9 cellular contexts compared by ENCODE assay signal in the genomic region with DNA sequence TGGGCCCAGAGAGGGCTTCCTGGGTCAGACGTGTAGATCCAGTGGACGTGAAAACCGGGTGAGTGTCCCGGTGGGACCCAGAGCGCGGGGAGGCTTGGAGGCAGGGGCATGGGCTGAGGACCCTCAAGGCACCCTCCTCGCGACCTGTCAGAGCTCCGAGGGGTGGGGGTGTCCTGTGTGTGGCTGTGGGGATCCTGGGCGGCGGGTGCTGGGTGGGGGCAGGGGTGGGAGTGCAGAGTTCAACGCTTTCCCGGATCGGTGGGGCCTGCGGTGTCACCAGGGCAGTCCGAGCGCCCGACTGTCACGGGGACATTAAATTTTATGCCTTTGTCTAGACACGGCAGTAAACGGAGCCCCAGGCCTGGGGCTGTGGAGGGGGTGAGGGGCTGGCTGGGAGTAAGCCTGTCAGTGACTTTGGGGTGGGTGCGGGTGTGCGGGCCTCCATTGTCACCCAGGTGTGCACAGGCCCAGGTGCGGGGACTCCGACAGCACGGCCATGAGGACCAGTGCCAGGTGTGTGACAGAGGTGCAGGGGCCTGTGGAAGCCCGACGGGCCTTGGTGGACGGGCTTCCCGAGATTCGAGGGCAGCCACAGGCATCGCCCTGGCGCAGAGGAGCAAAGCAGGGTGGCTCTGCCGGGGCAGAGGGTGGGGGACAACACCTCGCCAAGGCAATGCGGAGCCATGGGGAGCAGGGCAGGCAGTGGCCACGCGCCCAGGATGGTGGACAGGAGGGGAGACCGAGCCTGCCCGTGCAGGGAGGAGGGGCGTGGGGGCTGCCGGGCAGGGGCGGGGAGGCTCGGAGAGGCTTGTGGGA. TPM values are rescaled to one million over a fixed set of nuclear protein-coding genes. Genes with fewer than 3 reads are reported as not detected.
DNase-seq lines count a peak whose midpoint lies in the region; ATAC-seq and TF ChIP-seq lines count a peak whose summit lies in the region.
"Had no signal": no experiment of that assay in that cellular context is flagged by ENCODE, and none has a peak within 500 bp of the region (broad histone marks: within the 10 kb centered on the region; RNA-seq: fewer than 3 reads in every experiment).

No MANE protein-coding gene starts in this region.

- DNase-seq in H7 (no peak), left cardiac atrium (no peak), NCI-H187 treated with DMSO at 0.1 percent for 48 hours (lab: John Stamatoyannopoulos, UW) (no peak), NCI-H446 treated with DMSO at 0.1 percent for 48 hours (lab: John Stamatoyannopoulos, UW) (no peak), DMS 273 treated with DMSO at 0.1 percent for 48 hours (lab: John Stamatoyannopoulos, UW) (no peak)
- DNase-seq in activated CD8-positive, alpha-beta T cell treated with anti-CD3 and anti-CD28 coated beads for 36 hours, result no peak

- H3K27me3 Mint-ChIP-seq in activated CD8-positive, alpha-beta T cell treated with anti-CD3 and anti-CD28 coated beads for 36 hours, result peaks cover 3% of the 10 kb centered on the region

- ATAC-seq in activated CD8-positive, alpha-beta T cell treated with anti-CD3 and anti-CD28 coated beads for 36 hours, result peak; percentile 1
- ATAC-seq in left cardiac atrium (peak; percentile 5 to 10), HG03378 (IDR thresholded peaks at IDR 0.05; ENCODE audit: unreplicated experiment) (no peak)

- H3K4me3 Mint-ChIP-seq in activated CD8-positive, alpha-beta T cell treated with anti-CD3 and anti-CD28 coated beads for 36 hours, result peak overlapping the region; percentile 81

- POLR2A ChIA-PET in activated CD8-positive, alpha-beta T cell treated with anti-CD3 and anti-CD28 coated beads for 36 hours (lab: Charles Lee), result interaction anchor here (0.5 to 1.6 kb wide), 4 partner anchors 22 to 45 kb away, joined by 3 to 13 read pairs (median 8); a partner anchor contains a TSS

- intact Hi-C loops in activated CD8-positive, alpha-beta T cell treated with anti-CD3 and anti-CD28 coated beads for 36 hours (cut with micrococcal nuclease), result no loop called here
- intact Hi-C loops in left cardiac atrium (cut with DNase I), result loop anchor here (2.0 to 10.0 kb wide), 2 partner anchors 157 to 323 kb away; no protein-coding TSS in a partner anchor

- H3K4me1 ChIP-seq in skeletal muscle tissue (ENCODE audit: control insufficient read depth in 3 of 3, insufficient read depth in 3 of 3, low read length in 3 of 3), result peaks cover 18 to 21% (median 19%) of the 10 kb centered on the region in 3 donors

- peaks cover 14% of the 10 kb centered on the region for H3K4me1 Mint-ChIP-seq in activated CD8-positive, alpha-beta T cell treated with anti-CD3 and anti-CD28 coated beads for 36 hours (ENCODE audit: low read depth)

- H3K27me3 ChIP-seq in H7 (ENCODE audit: control insufficient read depth, insufficient read depth, low read length) (peaks cover 35% of the 10 kb centered on the region), skeletal muscle tissue (ENCODE audit: control insufficient read depth in 3 of 3, insufficient read depth in 3 of 3, low read length in 3 of 3) (peaks cover 26 to 51% (median 27%) of the 10 kb centered on the region in 3 donors)

- H3K27ac Mint-ChIP-seq in activated CD8-positive, alpha-beta T cell treated with anti-CD3 and anti-CD28 coated beads for 36 hours, result peak overlapping the region; percentile 69

- CTCF ChIA-PET in activated CD8-positive, alpha-beta T cell treated with anti-CD3 and anti-CD28 coated beads for 36 hours (lab: Charles Lee), result interaction anchor here (0.7 to 2.2 kb wide), 7 partner anchors 10 to 327 kb away, joined by 3 to 13 read pairs (median 8); no protein-coding TSS in a partner anchor

- H3K9ac ChIP-seq in skeletal muscle tissue (ENCODE audit: low read depth in 1 of 3, low read length in 3 of 3), result peak overlapping the region in 2 of 3 donors; percentile 67 to 74

- no peaks in the 10 kb centered on the region for H3K9me3 ChIP-seq in skeletal muscle tissue (ENCODE audit: control insufficient read depth in 3 of 3, low read length in 3 of 3)

- H3K36me3 ChIP-seq in H7 (replicated peaks; ENCODE audit: control insufficient read depth, insufficient read depth, low read length) (no peaks in the 10 kb centered on the region), skeletal muscle tissue (ENCODE audit: control insufficient read depth in 3 of 3, insufficient read depth in 3 of 3, low read length in 3 of 3) (no peaks in the 10 kb centered on the region)

- no peak for TF ChIP-seq CTCF in activated CD8-positive, alpha-beta T cell treated with anti-CD3 and anti-CD28 coated beads for 36 hours (IDR thresholded peaks at IDR 0.05)

- H3K27ac ChIP-seq in skeletal muscle tissue (ENCODE audit: low read depth, low read length), result no peak overlapping the region

- peaks cover 10% of the 10 kb centered on the region for H3K36me3 Mint-ChIP-seq in activated CD8-positive, alpha-beta T cell treated with anti-CD3 and anti-CD28 coated beads for 36 hours (ENCODE audit: low read depth)

- H3K4me3 ChIP-seq in H7 (ENCODE audit: insufficient read depth, low read depth, low read length) (peak overlapping the region; percentile 34), skeletal muscle tissue (ENCODE audit: low read length in 3 of 3) (peak overlapping the region; percentile 14 to 63 (median 62))

- H3K9me3 Mint-ChIP-seq in activated CD8-positive, alpha-beta T cell treated with anti-CD3 and anti-CD28 coated beads for 36 hours, result peaks cover 4% of the 10 kb centered on the region

RNA-seq across cellular contexts. Expression of a gene that starts 1.2 kb away (rescaled TPM):
- total RNA-seq in H7 (2014; rRNA removed; shearing (Covaris generic)), result 0.67 and 0.80 TPM in 2 replicates
- 10 to 100 TPM; 12.0 to 12.1 TPM for total RNA-seq in activated CD8-positive, alpha-beta T cell treated with anti-CD3 and anti-CD28 coated beads for 36 hours
- total RNA-seq in left cardiac atrium (1 to 10 TPM; 2.2 to 2.7 TPM), skeletal muscle tissue (3.1 TPM)

RNA-seq across cellular contexts. Expression of a gene that starts 36.5 kb away (rescaled TPM):
- total RNA-seq in H7 (2014; rRNA removed; shearing (Covaris generic)), result 24.5 and 28.5 TPM in 2 replicates
- total RNA-seq in activated CD8-positive, alpha-beta T cell treated with anti-CD3 and anti-CD28 coated beads for 36 hours, result 10 to 100 TPM; 30.1 to 31.1 TPM
- total RNA-seq in left cardiac atrium, result 1 to 10 TPM; 5.1 to 5.9 TPM
- 2.1 TPM for total RNA-seq in skeletal muscle tissue

RNA-seq across cellular contexts. Expression of a gene that starts 40.9 kb away (rescaled TPM):
- 0.96 and 5.4 TPM in 2 replicates for total RNA-seq in H7 (2014; rRNA removed; shearing (Covaris generic))
- total RNA-seq in activated CD8-positive, alpha-beta T cell treated with anti-CD3 and anti-CD28 coated beads for 36 hours, result 10 to 100 TPM; 93.9 to 95.7 TPM
- total RNA-seq in left cardiac atrium, result 100 to 1,000 TPM; 137 to 192 TPM
- 5.2 TPM for total RNA-seq in skeletal muscle tissue
- total RNA-seq: M059J had no signal

RNA-seq across cellular contexts. Expression of a gene that starts 53.0 kb away (rescaled TPM):
- total RNA-seq in H7 (2014; rRNA removed; shearing (Covaris generic)), result 3.7 and 8.7 TPM in 2 replicates
- total RNA-seq in activated CD8-positive, alpha-beta T cell treated with anti-CD3 and anti-CD28 coated beads for 36 hours, result under 1 TPM in 1 of 2 experiments, not detected in 1; 0.45 TPM
- total RNA-seq in left cardiac atrium, result 100 to 1,000 TPM; 783 to 843 TPM
- 77.8 TPM for total RNA-seq in skeletal muscle tissue

Comparison
In these comparisons a context has a peak if more than half of its experiments do, and no peak if none do; other contexts are left out.
1. RNA of a gene that starts 40.9 kb away (total RNA-seq): 137 to 192 TPM in left cardiac atrium and 93.9 to 95.7 TPM in activated CD8-positive, alpha-beta T cell treated with anti-CD3 and anti-CD28 coated beads for 36 hours; 0.96 to 5.4 TPM in H7 and 5.2 TPM in skeletal muscle tissue (single experiment); every median in the first group is over 10 times any median in the second.